Comparison of ENCODE assay signal across 20 cellular contexts in the genomic region with DNA sequence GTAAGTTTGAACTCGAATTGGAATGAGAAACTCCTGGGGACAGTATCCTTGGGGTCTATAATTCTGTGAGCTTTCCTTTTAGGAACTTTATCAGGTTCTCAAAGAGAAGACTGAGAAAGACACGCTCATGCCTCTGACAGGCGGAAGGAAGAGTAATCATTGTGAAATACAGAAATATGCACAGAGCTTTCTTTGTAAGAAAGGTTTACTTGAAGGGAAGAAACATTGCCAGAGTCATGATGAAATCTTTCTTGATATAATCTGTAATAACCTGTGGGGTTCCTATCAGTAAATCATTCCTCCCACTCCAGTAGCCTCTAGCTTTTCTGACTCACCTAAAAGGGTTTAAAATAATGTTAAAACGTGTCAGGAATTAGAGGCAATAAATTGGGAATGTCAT.
"Had no signal": no experiment of that assay in that cellular context is flagged by ENCODE, and none has a peak within 500 bp of the region (broad histone marks: within the 10 kb centered on the region; RNA-seq: fewer than 3 reads in every experiment).

No MANE protein-coding gene starts in this region.

- H3K27me3 ChIP-seq: body of pancreas, left lung, pancreas, transverse colon had no signal

- H3K36me3 Mint-ChIP-seq: activated naive CD8-positive, alpha-beta T cell; memory B cell; naive thymus-derived CD4-positive, alpha-beta T cell had no signal

- H3K27me3 Mint-ChIP-seq: memory B cell had no signal

- H3K4me3 Mint-ChIP-seq: activated CD8-positive, alpha-beta T cell treated with anti-CD3 and anti-CD28 coated beads, Interleukin-2, amount 10 ng/mL, durations not matched to agents 7 days and 5 days; activated naive CD8-positive, alpha-beta T cell; activated T-cell treated with anti-CD3 and anti-CD28 coated beads, Interleukin-2, amount 50 U/mL, for 72 hours; memory B cell; naive thymus-derived CD4-positive, alpha-beta T cell; WTC11 had no signal

- H3K4me1 Mint-ChIP-seq: memory B cell; naive thymus-derived CD4-positive, alpha-beta T cell; WTC11 had no signal

- ATAC-seq: activated CD8-positive, alpha-beta T cell treated with anti-CD3 and anti-CD28 coated beads, Interleukin-2, amount 10 ng/mL, durations not matched to agents 7 days and 5 days; activated T-cell treated with anti-CD3 and anti-CD28 coated beads, Interleukin-2, amount 50 U/mL, for 72 hours; body of pancreas; left lung; mucosa of descending colon; naive thymus-derived CD4-positive, alpha-beta T cell; pancreas; sciatic nerve; stimulated activated naive CD8-positive, alpha-beta T cell treated with anti-CD3 and anti-CD28 coated beads, Interleukin-15, Interleukin-2, amounts not matched to agents 100 U/mL and 50 U/mL, for 24 hours; WTC11 had no signal

- DNase-seq: activated CD4-positive, alpha-beta T cell treated with anti-CD3 and anti-CD28 coated beads for 4 hours; activated CD8-positive, alpha-beta memory T cell treated with anti-CD3 and anti-CD28 coated beads, Interleukin-2, amount 50 U/mL, for 4 hours; activated CD8-positive, alpha-beta T cell treated with anti-CD3 and anti-CD28 coated beads, Interleukin-2, amount 10 ng/mL, durations not matched to agents 7 days and 5 days; activated gamma-delta T cell; activated T-cell treated with anti-CD3 and anti-CD28 coated beads, Interleukin-2, amount 50 U/mL, for 72 hours; amygdala; body of pancreas; effector CD8-positive, alpha-beta T cell; islet precursor cell; left lung; mucosa of descending colon; naive thymus-derived CD4-positive, alpha-beta T cell; pancreas; stimulated activated naive CD8-positive, alpha-beta T cell treated with anti-CD3 and anti-CD28 coated beads, Interleukin-15, Interleukin-2, amounts not matched to agents 100 U/mL and 50 U/mL, for 24 hours; T-helper 2 cell; transverse colon had no signal

- H3K27ac ChIP-seq: body of pancreas, left lung, pancreas, transverse colon had no signal

- H3K4me1 ChIP-seq: body of pancreas, left lung, pancreas, transverse colon had no signal

- H3K27ac Mint-ChIP-seq: activated CD8-positive, alpha-beta T cell treated with anti-CD3 and anti-CD28 coated beads, Interleukin-2, amount 10 ng/mL, durations not matched to agents 7 days and 5 days; activated naive CD8-positive, alpha-beta T cell; activated T-cell treated with anti-CD3 and anti-CD28 coated beads, Interleukin-2, amount 50 U/mL, for 72 hours; memory B cell; naive thymus-derived CD4-positive, alpha-beta T cell; WTC11 had no signal
